ENCODE assay signal across 18 cellular contexts in the genomic region with DNA sequence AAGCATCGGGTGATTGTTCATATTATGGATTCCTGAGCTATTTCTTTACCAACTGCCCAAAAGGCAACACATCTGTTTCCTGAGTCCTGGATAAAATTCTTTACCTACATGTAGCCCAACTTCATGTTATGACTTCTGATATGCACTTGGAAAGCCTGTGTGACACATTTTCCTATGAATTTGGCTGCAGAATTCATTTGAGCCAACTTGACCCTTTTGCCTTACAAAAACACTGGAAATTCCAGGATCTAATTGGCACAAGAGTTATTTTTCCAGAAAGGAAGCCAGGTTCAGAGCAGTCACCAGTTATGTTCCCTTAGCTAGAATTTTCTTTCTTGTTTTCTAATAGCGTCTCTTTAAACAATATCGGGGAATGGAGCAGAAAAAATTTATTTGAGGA.
"Had no signal": no experiment of that assay in that cellular context is flagged by ENCODE, and none has a peak within 500 bp of the region (broad histone marks: within the 10 kb centered on the region; RNA-seq: fewer than 3 reads in every experiment).

No MANE protein-coding gene starts in this region.

- DNase-seq: activated B cell treated with CpG ODN at 0.5 μM for 24 hours; activated CD4-positive, alpha-beta memory T cell treated with anti-CD3 and anti-CD28 coated beads, Interleukin-2, amount 10 ng/mL, durations not matched to agents 7 days and 5 days; activated CD4-positive, alpha-beta T cell treated with anti-CD3 and anti-CD28 coated beads for 4 hours; activated CD8-positive, alpha-beta memory T cell treated with anti-CD3 and anti-CD28 coated beads, Interleukin-2, amount 10 ng/mL, durations not matched to agents 7 days and 5 days; activated naive CD8-positive, alpha-beta T cell treated with anti-CD3 and anti-CD28 coated beads, Interleukin-2, amount 10 ng/mL, durations not matched to agents 7 days and 5 days; cortex of kidney; effector CD8-positive, alpha-beta T cell; esophagus squamous epithelium; heart left ventricle; left lung; stimulated activated CD4-positive, alpha-beta T cell treated with anti-CD3 and anti-CD28 coated beads, Interleukin-12 subunit alpha, Interleukin-12 subunit beta, amount 100 ng/mL, for 4 hours; stimulated activated CD4-positive, alpha-beta T cell treated with anti-CD3 and anti-CD28 coated beads, Interleukin-1b, Interleukin-23, amount 100 ng/mL, for 48 hours; stimulated activated naive CD4-positive, alpha-beta T cell treated with Interleukin-2 at 50 U/mL for 16 hours; substantia nigra; T-helper 1 cell; T-helper 9 cell had no signal

- H3K4me3 ChIP-seq: breast epithelium, esophagus squamous epithelium, heart left ventricle, left lung had no signal

- H3K36me3 Mint-ChIP-seq: activated CD8-positive, alpha-beta memory T cell treated with anti-CD3 and anti-CD28 coated beads, Interleukin-2, amount 10 ng/mL, durations not matched to agents 7 days and 5 days; activated naive CD8-positive, alpha-beta T cell treated with anti-CD3 and anti-CD28 coated beads, Interleukin-2, amount 10 ng/mL, durations not matched to agents 7 days and 5 days; type B pancreatic cell had no signal

- H3K27me3 ChIP-seq: breast epithelium, esophagus squamous epithelium, heart left ventricle, left lung had no signal

- H3K27ac ChIP-seq: left lung had no signal

- H3K9me3 ChIP-seq: breast epithelium, esophagus squamous epithelium, heart left ventricle, left lung had no signal

- H3K9me3 Mint-ChIP-seq: activated B cell treated with CpG ODN at 0.5 μM for 24 hours; activated naive CD8-positive, alpha-beta T cell treated with anti-CD3 and anti-CD28 coated beads, Interleukin-2, amount 10 ng/mL, durations not matched to agents 7 days and 5 days had no signal

- H3K36me3 ChIP-seq: breast epithelium, esophagus squamous epithelium, heart left ventricle, left lung had no signal

- H3K27ac Mint-ChIP-seq: activated B cell treated with CpG ODN at 0.5 μM for 24 hours; activated CD4-positive, alpha-beta memory T cell treated with anti-CD3 and anti-CD28 coated beads, Interleukin-2, amount 10 ng/mL, durations not matched to agents 7 days and 5 days; activated CD8-positive, alpha-beta memory T cell treated with anti-CD3 and anti-CD28 coated beads, Interleukin-2, amount 10 ng/mL, durations not matched to agents 7 days and 5 days; activated naive CD8-positive, alpha-beta T cell treated with anti-CD3 and anti-CD28 coated beads, Interleukin-2, amount 10 ng/mL, durations not matched to agents 7 days and 5 days; type B pancreatic cell had no signal

- H3K4me1 ChIP-seq: breast epithelium, left lung had no signal

- ATAC-seq: activated CD8-positive, alpha-beta memory T cell treated with anti-CD3 and anti-CD28 coated beads, Interleukin-2, amount 10 ng/mL, durations not matched to agents 7 days and 5 days; left lung had no signal
